Comparison of ENCODE assay signal across 1 cellular context in genomic region chr11:83158965-83159900, GRCh38.
TF ChIP-seq lines count a peak whose summit lies in the region.

No MANE protein-coding gene starts in this region.

TF ChIP-seq in GM12878, 131 proteins besides CTCF, POLR2A, EP300 and RAD21:
- TF ChIP-seq E2F8 (IDR thresholded peaks at IDR 0.05; ENCODE audit: low read depth, partially characterized antibody) (peak; percentile 24), TBL1XR1 (IDR thresholded peaks at IDR 0.05; ENCODE audit: low read depth, low read length) (0 out of 2 replicates have a peak, but pooled peaks have one; percentile 18), TCF7 (IDR thresholded peaks at IDR 0.05; ENCODE audit: borderline replicate concordance) (0 out of 2 replicates have a peak, but pooled peaks have one; percentile 31), POLR2AphosphoS2 (IDR thresholded peaks at IDR 0.05; ENCODE audit: low read depth, low read length) (peak; percentile 3; the same call in 1 of the 2 replicates), BHLHE40 (IDR thresholded peaks at IDR 0.05; ENCODE audit: borderline replicate concordance in 1 of 2, low read depth in 2 of 2, low read length in 1 of 2) (no peak), POLR2AphosphoS5 (IDR thresholded peaks at IDR 0.05; ENCODE audit: low read length) (peak; percentile 61; the same call in 1 of the 2 replicates), MTA3 (IDR thresholded peaks at IDR 0.05; ENCODE audit: borderline replicate concordance, low read length) (peak; percentile 47; the same call in 1 of the 2 replicates), MXI1 (IDR thresholded peaks at IDR 0.05; ENCODE audit: low read depth, low read length) (0 out of 2 replicates have a peak, but pooled peaks have one; percentile 30), PKNOX1 (IDR thresholded peaks at IDR 0.05) (peak; percentile 60; the same call in 1 of the 2 replicates), ZNF24 (IDR thresholded peaks at IDR 0.05) (no peak), CHD1 (IDR thresholded peaks at IDR 0.05; ENCODE audit: low read depth, low read length) (0 out of 2 replicates have a peak, but pooled peaks have one; percentile 26), ZNF384 (IDR thresholded peaks at IDR 0.05; ENCODE audit: borderline replicate concordance, low read depth, low read length) (peak; percentile 27; the same call in 1 of the 2 replicates), ZSCAN29 (IDR thresholded peaks at IDR 0.05) (no peak), WRNIP1 (IDR thresholded peaks at IDR 0.05; ENCODE audit: borderline replicate concordance, low read depth, low read length) (0 out of 2 replicates have a peak, but pooled peaks have one; percentile 55)
- TF ChIP-seq, protein P1, sequence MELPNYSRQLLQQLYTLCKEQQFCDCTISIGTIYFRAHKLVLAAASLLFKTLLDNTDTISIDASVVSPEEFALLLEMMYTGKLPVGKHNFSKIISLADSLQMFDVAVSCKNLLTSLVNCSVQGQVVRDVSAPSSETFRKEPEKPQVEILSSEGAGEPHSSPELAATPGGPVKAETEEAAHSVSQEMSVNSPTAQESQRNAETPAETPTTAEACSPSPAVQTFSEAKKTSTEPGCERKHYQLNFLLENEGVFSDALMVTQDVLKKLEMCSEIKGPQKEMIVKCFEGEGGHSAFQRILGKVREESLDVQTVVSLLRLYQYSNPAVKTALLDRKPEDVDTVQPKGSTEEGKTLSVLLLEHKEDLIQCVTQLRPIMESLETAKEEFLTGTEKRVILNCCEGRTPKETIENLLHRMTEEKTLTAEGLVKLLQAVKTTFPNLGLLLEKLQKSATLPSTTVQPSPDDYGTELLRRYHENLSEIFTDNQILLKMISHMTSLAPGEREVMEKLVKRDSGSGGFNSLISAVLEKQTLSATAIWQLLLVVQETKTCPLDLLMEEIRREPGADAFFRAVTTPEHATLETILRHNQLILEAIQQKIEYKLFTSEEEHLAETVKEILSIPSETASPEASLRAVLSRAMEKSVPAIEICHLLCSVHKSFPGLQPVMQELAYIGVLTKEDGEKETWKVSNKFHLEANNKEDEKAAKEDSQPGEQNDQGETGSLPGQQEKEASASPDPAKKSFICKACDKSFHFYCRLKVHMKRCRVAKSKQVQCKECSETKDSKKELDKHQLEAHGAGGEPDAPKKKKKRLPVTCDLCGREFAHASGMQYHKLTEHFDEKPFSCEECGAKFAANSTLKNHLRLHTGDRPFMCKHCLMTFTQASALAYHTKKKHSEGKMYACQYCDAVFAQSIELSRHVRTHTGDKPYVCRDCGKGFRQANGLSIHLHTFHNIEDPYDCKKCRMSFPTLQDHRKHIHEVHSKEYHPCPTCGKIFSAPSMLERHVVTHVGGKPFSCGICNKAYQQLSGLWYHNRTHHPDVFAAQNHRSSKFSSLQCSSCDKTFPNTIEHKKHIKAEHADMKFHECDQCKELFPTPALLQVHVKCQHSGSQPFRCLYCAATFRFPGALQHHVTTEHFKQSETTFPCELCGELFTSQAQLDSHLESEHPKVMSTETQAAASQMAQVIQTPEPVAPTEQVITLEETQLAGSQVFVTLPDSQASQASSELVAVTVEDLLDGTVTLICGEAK (IDR thresholded peaks at IDR 0.05; ENCODE audit: borderline replicate concordance) = peak; percentile 32; the same call in 1 of the 2 replicates
- TF ChIP-seq, protein P2, sequence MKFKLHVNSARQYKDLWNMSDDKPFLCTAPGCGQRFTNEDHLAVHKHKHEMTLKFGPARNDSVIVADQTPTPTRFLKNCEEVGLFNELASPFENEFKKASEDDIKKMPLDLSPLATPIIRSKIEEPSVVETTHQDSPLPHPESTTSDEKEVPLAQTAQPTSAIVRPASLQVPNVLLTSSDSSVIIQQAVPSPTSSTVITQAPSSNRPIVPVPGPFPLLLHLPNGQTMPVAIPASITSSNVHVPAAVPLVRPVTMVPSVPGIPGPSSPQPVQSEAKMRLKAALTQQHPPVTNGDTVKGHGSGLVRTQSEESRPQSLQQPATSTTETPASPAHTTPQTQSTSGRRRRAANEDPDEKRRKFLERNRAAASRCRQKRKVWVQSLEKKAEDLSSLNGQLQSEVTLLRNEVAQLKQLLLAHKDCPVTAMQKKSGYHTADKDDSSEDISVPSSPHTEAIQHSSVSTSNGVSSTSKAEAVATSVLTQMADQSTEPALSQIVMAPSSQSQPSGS (IDR thresholded peaks at IDR 0.05; ENCODE audit: low read length) = no peak; the same call in 1 of the 2 replicates
- TF ChIP-seq, protein P3, sequence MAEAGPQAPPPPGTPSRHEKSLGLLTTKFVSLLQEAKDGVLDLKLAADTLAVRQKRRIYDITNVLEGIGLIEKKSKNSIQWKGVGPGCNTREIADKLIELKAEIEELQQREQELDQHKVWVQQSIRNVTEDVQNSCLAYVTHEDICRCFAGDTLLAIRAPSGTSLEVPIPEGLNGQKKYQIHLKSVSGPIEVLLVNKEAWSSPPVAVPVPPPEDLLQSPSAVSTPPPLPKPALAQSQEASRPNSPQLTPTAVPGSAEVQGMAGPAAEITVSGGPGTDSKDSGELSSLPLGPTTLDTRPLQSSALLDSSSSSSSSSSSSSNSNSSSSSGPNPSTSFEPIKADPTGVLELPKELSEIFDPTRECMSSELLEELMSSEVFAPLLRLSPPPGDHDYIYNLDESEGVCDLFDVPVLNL (IDR thresholded peaks at IDR 0.05; ENCODE audit: low read depth, low read length) = no peak
- TF ChIP-seq, protein P4, sequence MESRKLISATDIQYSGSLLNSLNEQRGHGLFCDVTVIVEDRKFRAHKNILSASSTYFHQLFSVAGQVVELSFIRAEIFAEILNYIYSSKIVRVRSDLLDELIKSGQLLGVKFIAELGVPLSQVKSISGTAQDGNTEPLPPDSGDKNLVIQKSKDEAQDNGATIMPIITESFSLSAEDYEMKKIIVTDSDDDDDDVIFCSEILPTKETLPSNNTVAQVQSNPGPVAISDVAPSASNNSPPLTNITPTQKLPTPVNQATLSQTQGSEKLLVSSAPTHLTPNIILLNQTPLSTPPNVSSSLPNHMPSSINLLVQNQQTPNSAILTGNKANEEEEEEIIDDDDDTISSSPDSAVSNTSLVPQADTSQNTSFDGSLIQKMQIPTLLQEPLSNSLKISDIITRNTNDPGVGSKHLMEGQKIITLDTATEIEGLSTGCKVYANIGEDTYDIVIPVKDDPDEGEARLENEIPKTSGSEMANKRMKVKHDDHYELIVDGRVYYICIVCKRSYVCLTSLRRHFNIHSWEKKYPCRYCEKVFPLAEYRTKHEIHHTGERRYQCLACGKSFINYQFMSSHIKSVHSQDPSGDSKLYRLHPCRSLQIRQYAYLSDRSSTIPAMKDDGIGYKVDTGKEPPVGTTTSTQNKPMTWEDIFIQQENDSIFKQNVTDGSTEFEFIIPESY (IDR thresholded peaks at IDR 0.05) = no peak
TF ChIP-seq in GM12878: peak in this region for 12.
